Comparison of ENCODE assay signal across 1 cellular context in the genomic region with DNA sequence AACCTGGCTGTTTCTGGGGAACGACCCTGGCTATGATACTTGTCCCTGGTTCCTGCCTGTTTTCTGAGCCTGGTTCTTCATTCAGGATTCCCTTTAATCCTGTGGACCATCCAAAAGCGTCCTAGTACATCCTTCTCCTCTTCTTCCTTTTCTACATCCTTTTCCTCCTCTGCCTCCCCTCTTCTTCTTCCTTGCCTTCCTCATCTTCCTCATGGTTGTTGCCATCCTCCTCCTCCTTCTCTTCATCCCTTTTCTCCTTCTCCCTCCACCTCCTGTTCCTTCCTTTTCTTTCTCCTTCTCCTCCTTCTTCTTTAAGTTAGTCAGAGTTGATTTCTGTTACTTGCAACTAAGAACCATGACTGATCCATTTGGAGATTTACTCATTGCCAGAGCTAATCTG.
TF ChIP-seq lines count a peak whose summit lies in the region.

No MANE protein-coding gene starts in this region.

TF ChIP-seq in K562, 482 proteins besides CTCF, POLR2A, EP300 and RAD21 (continued from another document):
- TF ChIP-seq, protein P1, sequence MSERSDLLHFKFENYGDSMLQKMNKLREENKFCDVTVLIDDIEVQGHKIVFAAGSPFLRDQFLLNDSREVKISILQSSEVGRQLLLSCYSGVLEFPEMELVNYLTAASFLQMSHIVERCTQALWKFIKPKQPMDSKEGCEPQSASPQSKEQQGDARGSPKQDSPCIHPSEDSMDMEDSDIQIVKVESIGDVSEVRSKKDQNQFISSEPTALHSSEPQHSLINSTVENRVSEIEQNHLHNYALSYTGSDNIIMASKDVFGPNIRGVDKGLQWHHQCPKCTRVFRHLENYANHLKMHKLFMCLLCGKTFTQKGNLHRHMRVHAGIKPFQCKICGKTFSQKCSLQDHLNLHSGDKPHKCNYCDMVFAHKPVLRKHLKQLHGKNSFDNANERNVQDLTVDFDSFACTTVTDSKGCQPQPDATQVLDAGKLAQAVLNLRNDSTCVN (CRISPR knock-in tag; IDR thresholded peaks at IDR 0.05): 0 out of 2 replicates have a peak, but pooled peaks have one; percentile 5
- no peak for TF ChIP-seq AFF4 (CRISPR knock-in tag; IDR thresholded peaks at IDR 0.05)
